In genomic region chr2:177172034-177172880, GRCh38 we compare ENCODE assay signal across 11 cellular contexts. TPM values are rescaled to one million over a fixed set of nuclear protein-coding genes. Genes with fewer than 3 reads are reported as not detected.
A peak's percentile ranks its signal among the peaks of the same experiment; 100 is the strongest.
DNase-seq lines count a peak whose midpoint lies in the region; FAIRE-seq and TF ChIP-seq lines count a peak whose summit lies in the region.
"Had no signal": no experiment of that assay in that cellular context is flagged by ENCODE, and none has a peak within 500 bp of the region (broad histone marks: within the 10 kb centered on the region; RNA-seq: fewer than 3 reads in every experiment).

No MANE protein-coding gene starts in this region.

- H3K27me3 ChIP-seq in MG63 (no peaks in the 10 kb centered on the region), bronchial epithelial cell (ENCODE audit: control insufficient read depth, insufficient read depth, low read length) (no peaks in the 10 kb centered on the region), right atrium auricular region (no peaks in the 10 kb centered on the region)
- H3K27me3 ChIP-seq: thyroid gland had no signal

- H3K36me3 ChIP-seq in MG63 (no peaks in the 10 kb centered on the region), bronchial epithelial cell (ENCODE audit: control insufficient read depth, insufficient read depth, low read length) (no peaks in the 10 kb centered on the region), mesodermal cell (ENCODE audit: control insufficient read depth, insufficient read depth, low read length) (no peaks in the 10 kb centered on the region), right atrium auricular region (no peaks in the 10 kb centered on the region)
- H3K36me3 ChIP-seq: thyroid gland had no signal

- peak; percentile 89 for DNase-seq in EH (ENCODE audit: low read depth)
- peak; percentile 38 for DNase-seq in MG63
- peak; percentile 91 for DNase-seq in bronchial epithelial cell (ENCODE audit: low read depth)
- DNase-seq in NCI-H510A treated with DMSO at 0.1 percent for 48 hours (lab: John Stamatoyannopoulos, UW), result no peak
- no peak for DNase-seq in right atrium auricular region (ENCODE audit: low spot score)
- no peak for DNase-seq in Ammon's horn (ENCODE audit: low spot score)
- no peak for DNase-seq in midbrain (lab: John Stamatoyannopoulos, UW)
- DNase-seq: activated T-cell treated with anti-CD3 and anti-CD28 coated beads, Interleukin-2, amount 50 U/mL, for 1 hour; thyroid gland had no signal

- H3K27ac ChIP-seq in mesodermal cell (ENCODE audit: low read depth, low read length, severe bottlenecking) (peak overlapping the region; percentile 82), right atrium auricular region (no peak overlapping the region)
- H3K27ac ChIP-seq: thyroid gland had no signal

- no peak for FAIRE-seq in bronchial epithelial cell (lab: Jason Lieb, UNC)
- FAIRE-seq: GM18507 had no signal

- TF ChIP-seq CTCF in bronchial epithelial cell (IDR thresholded peaks at IDR 0.05; ENCODE audit: insufficient read depth, low read length, severe bottlenecking) (no peak), right atrium auricular region (IDR thresholded peaks at IDR 0.05) (no peak)

- H3K9me3 ChIP-seq in MG63 (no peaks in the 10 kb centered on the region), mesodermal cell (ENCODE audit: control insufficient read depth, low read length) (no peaks in the 10 kb centered on the region), right atrium auricular region (no peaks in the 10 kb centered on the region)
- H3K9me3 ChIP-seq: thyroid gland had no signal

- no peak overlapping the region for H3K4me3 ChIP-seq in MG63
- H3K4me3 ChIP-seq in bronchial epithelial cell (ENCODE audit: low read depth, low read length), result no peak overlapping the region
- H3K4me3 ChIP-seq in mesodermal cell (ENCODE audit: extremely low read depth, insufficient read depth, low read length, poor library complexity, severe bottlenecking), result no peak overlapping the region
- H3K4me3 ChIP-seq in right atrium auricular region, result no peak overlapping the region
- H3K4me3 ChIP-seq: thyroid gland had no signal

- peaks cover 52% of the 10 kb centered on the region for H3K4me1 ChIP-seq in mesodermal cell (ENCODE audit: control insufficient read depth, insufficient read depth, low read length, poor library complexity, severe bottlenecking)
- H3K4me1 ChIP-seq in right atrium auricular region, result no peaks in the 10 kb centered on the region

RNA-seq across cellular contexts. Expression of gene HNRNPA3, which starts 40.3 kb away (rescaled TPM):
- total RNA-seq in MG63 (2014; rRNA removed; shearing (Covaris generic); ENCODE audit: low replicate concordance), result 21.1 and 36.5 TPM in 2 replicates
- 30.5 and 34.3 TPM in 2 replicates for total RNA-seq in bronchial epithelial cell
- polyA plus RNA-seq in mesodermal cell (2013, experiment 1 of 2), result 280 TPM
- 290 TPM for polyA plus RNA-seq in mesodermal cell (2013, experiment 2 of 2)
- 10 to 100 TPM; 24.1 to 28.1 TPM for total RNA-seq in right atrium auricular region

Comparison
In these comparisons a context has a peak if more than half of its experiments do, and no peak if none do; other contexts are left out.
1. DNase-seq: peak in EH (single experiment), MG63 (single experiment) and bronchial epithelial cell (single experiment); none in NCI-H510A treated with DMSO at 0.1 percent for 48 hours (single experiment), right atrium auricular region (single experiment), Ammon's horn (single experiment) and midbrain (single experiment).